In genomic region chr1:17654519-17654918, GRCh38 we compare ENCODE assay signal across 9 cellular contexts.
"Had no signal": no experiment of that assay in that cellular context is flagged by ENCODE, and none has a peak within 500 bp of the region (broad histone marks: within the 10 kb centered on the region; RNA-seq: fewer than 3 reads in every experiment).

No MANE protein-coding gene starts in this region.

- FAIRE-seq: colon had no signal

- H3K4me3 ChIP-seq: esophagus squamous epithelium, right atrium auricular region, tibial nerve, vagina had no signal

- H3K27ac ChIP-seq: esophagus squamous epithelium, right atrium auricular region, vagina had no signal

- H3K4me1 ChIP-seq: esophagus squamous epithelium, vagina had no signal

- DNase-seq: activated CD4-positive, alpha-beta T cell treated with anti-CD3 and anti-CD28 coated beads, Interleukin-2, amount 10 ng/mL, durations not matched to agents 7 days and 5 days; activated CD4-positive, CD25-positive, alpha-beta regulatory T cell; effector CD4-positive, alpha-beta T cell; esophagus squamous epithelium; stimulated activated naive B cell treated with anti-CD40 and anti-IgM and Interleukin-4, amounts not matched to agents 10 μg/mL and 1 μg/mL and 100 μg/mL, for 72 hours had no signal

- H3K9me3 ChIP-seq: esophagus squamous epithelium, right atrium auricular region, tibial nerve, vagina had no signal

- H3K27me3 ChIP-seq: esophagus squamous epithelium, right atrium auricular region, tibial nerve, vagina had no signal
